ENCODE assay signal across 1 cellular context in the genomic region with DNA sequence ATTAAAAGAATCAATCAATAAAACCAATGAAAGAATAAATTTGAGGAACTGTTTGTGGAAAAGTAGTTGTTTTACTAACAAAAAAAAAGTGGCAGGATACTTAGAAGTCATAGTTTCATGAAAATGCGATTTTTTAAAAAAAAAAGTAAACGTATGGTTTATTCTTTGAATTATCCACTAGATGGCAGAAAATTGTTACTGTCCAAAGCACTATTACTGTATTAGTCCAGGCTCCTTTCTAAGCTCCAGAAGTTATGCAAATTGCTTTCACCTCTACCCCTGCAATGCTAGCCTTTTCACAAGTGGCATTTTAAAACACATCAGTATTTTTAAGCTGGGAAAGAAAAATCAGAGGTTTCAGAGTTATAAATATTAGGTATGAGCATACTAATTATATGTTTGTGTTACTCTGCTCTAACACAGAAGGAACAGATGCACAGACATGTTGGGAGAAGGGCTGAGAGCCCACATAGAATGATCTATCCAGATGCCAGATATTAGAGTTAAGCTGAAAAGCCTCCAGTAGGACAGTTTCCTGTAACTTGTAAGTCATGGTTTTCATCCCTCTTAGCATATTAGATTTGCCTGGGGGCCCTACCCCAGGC.
TF ChIP-seq lines count a peak whose summit lies in the region.

No MANE protein-coding gene starts in this region.

TF ChIP-seq in GM12878, 131 proteins besides CTCF, POLR2A, EP300 and RAD21 (continued from another document):
- TF ChIP-seq, protein P1, sequence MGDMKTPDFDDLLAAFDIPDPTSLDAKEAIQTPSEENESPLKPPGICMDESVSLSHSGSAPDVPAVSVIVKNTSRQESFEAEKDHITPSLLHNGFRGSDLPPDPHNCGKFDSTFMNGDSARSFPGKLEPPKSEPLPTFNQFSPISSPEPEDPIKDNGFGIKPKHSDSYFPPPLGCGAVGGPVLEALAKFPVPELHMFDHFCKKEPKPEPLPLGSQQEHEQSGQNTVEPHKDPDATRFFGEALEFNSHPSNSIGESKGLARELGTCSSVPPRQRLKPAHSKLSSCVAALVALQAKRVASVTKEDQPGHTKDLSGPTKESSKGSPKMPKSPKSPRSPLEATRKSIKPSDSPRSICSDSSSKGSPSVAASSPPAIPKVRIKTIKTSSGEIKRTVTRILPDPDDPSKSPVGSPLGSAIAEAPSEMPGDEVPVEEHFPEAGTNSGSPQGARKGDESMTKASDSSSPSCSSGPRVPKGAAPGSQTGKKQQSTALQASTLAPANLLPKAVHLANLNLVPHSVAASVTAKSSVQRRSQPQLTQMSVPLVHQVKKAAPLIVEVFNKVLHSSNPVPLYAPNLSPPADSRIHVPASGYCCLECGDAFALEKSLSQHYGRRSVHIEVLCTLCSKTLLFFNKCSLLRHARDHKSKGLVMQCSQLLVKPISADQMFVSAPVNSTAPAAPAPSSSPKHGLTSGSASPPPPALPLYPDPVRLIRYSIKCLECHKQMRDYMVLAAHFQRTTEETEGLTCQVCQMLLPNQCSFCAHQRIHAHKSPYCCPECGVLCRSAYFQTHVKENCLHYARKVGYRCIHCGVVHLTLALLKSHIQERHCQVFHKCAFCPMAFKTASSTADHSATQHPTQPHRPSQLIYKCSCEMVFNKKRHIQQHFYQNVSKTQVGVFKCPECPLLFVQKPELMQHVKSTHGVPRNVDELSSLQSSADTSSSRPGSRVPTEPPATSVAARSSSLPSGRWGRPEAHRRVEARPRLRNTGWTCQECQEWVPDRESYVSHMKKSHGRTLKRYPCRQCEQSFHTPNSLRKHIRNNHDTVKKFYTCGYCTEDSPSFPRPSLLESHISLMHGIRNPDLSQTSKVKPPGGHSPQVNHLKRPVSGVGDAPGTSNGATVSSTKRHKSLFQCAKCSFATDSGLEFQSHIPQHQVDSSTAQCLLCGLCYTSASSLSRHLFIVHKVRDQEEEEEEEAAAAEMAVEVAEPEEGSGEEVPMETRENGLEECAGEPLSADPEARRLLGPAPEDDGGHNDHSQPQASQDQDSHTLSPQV (IDR thresholded peaks at IDR 0.05): peak; percentile 48; the same call in 1 of the 2 replicates
- 0 out of 2 replicates have a peak, but pooled peaks have one; percentile 24 for TF ChIP-seq MEF2A (IDR thresholded peaks at IDR 0.05; ENCODE audit: insufficient read depth, low read depth, low read length)
- peak; percentile 91; the same call in 2 of the 3 replicates for TF ChIP-seq POU2F2 (IDR thresholded peaks at IDR 0.05; ENCODE audit: borderline replicate concordance, low read depth, low read length)
- TF ChIP-seq ZSCAN29 (IDR thresholded peaks at IDR 0.05): no peak
